In the genomic region with DNA sequence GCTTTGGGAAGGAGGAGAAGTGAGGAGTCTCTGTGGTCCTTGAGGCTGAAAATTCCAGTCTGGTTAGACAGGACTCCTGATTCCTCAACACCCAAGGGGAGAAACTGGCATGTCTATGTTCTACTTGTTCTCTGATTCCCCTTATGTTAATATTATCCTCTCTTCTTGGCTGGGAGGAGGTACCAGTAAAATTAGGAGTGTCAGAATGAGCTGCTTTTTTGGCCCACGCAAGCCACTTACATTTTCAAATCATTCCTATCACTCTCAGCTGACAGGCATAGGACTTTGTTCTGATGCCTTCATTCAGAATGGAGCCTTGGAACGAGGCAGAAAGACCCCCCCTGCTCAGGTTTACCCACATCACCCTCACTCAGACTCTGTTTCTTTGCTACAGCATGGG, we compare ENCODE assay signal across 18 cellular contexts.
DNase-seq lines count a peak whose midpoint lies in the region; ATAC-seq and TF ChIP-seq lines count a peak whose summit lies in the region.
"Had no signal": no experiment of that assay in that cellular context is flagged by ENCODE, and none has a peak within 500 bp of the region (broad histone marks: within the 10 kb centered on the region; RNA-seq: fewer than 3 reads in every experiment).

No MANE protein-coding gene starts in this region.

- 63 to 71% methylated on average over 2 of the region's 2 CpGs for WGBS in tibial nerve, 2 donors

- TF ChIP-seq CTCF in tibial nerve (IDR thresholded peaks at IDR 0.05), result no peak

- no peak overlapping the region for H3K4me3 ChIP-seq in tibial nerve
- H3K4me3 ChIP-seq: MG63, PC-9 had no signal

- no peaks in the 10 kb centered on the region for H3K36me3 ChIP-seq in tibial nerve
- H3K36me3 ChIP-seq: MG63 had no signal

- no peak for TF ChIP-seq EP300 in tibial nerve (IDR thresholded peaks at IDR 0.05)

- H3K27me3 ChIP-seq in tibial nerve, result no peaks in the 10 kb centered on the region
- H3K27me3 ChIP-seq: MG63 had no signal

- TF ChIP-seq POLR2A in tibial nerve (IDR thresholded peaks at IDR 0.05), result no peak

- intact Hi-C loops in activated CD4-positive, alpha-beta T cell treated with anti-CD3 and anti-CD28 coated beads, Interleukin-2, amount 10 ng/mL, durations not matched to agents 24 days and 14 days (cut with micrococcal nuclease), result loop anchor here (2.0 kb wide), 1 partner anchor 14 kb away; no protein-coding TSS in a partner anchor

- no peak for DNase-seq in activated CD4-positive, alpha-beta T cell treated with anti-CD3 and anti-CD28 coated beads, Interleukin-2, amount 10 ng/mL, durations not matched to agents 24 days and 14 days
- no peak for DNase-seq in activated CD4-positive, alpha-beta T cell treated with anti-CD3 and anti-CD28 coated beads, Interleukin-2, amount 50 U/mL, for 4 hours
- no peak for DNase-seq in stimulated activated naive CD8-positive, alpha-beta T cell treated with anti-CD3 and anti-CD28 coated beads, Interleukin-15, amount 100 ng/mL, for 72 hours
- DNase-seq in caudate nucleus (lab: John Stamatoyannopoulos, UW), result peak in 18 of 61 donors; percentile 6 to 63 (median 28)
- DNase-seq in NCI-H345 treated with DMSO at 0.1 percent for 48 hours (lab: John Stamatoyannopoulos, UW; ENCODE audit: unreplicated experiment), result no peak
- no peak for DNase-seq in GM19240 (ENCODE audit: insufficient read length, low spot score)
- DNase-seq in tibial nerve (ENCODE audit: low spot score in 2 of 2), result no peak
- DNase-seq: 8988T, DMS 273 treated with DMSO at 0.1 percent for 48 hours, GF-D8, GOT3, MG63, NCI-H1092, NCI-H2081 treated with DMSO at 0.1 percent for 48 hours, NCI-H524, PC-9 had no signal

- H3K9me3 ChIP-seq in tibial nerve, result no peaks in the 10 kb centered on the region
- H3K9me3 ChIP-seq: MG63 had no signal

- peak overlapping the region; percentile 47 for H3K27ac ChIP-seq in caudate nucleus (ENCODE audit: low read depth, low read length)
- no peak overlapping the region for H3K27ac ChIP-seq in tibial nerve
- H3K27ac ChIP-seq: KMS-11, PC-9 had no signal

- no peak overlapping the region for H3K4me3 Mint-ChIP-seq in activated CD4-positive, alpha-beta T cell treated with anti-CD3 and anti-CD28 coated beads, Interleukin-2, amount 10 ng/mL, durations not matched to agents 24 days and 14 days
- no peak overlapping the region for H3K4me3 Mint-ChIP-seq in stimulated activated naive CD8-positive, alpha-beta T cell treated with anti-CD3 and anti-CD28 coated beads, Interleukin-15, Interleukin-2, amounts not matched to agents 100 ng/mL and 50 ng/mL, for 24 hours
- peak overlapping the region in 1 of 2 donors; percentile 72 for H3K4me3 Mint-ChIP-seq in stimulated activated naive CD8-positive, alpha-beta T cell treated with anti-CD3 and anti-CD28 coated beads, Interleukin-15, amount 100 ng/mL, for 72 hours

- no peak for ATAC-seq in stimulated activated naive CD8-positive, alpha-beta T cell treated with anti-CD3 and anti-CD28 coated beads, Interleukin-15, amount 100 ng/mL, for 72 hours

- peak overlapping the region; percentile 73 for H3K27ac Mint-ChIP-seq in activated CD4-positive, alpha-beta T cell treated with anti-CD3 and anti-CD28 coated beads, Interleukin-2, amount 10 ng/mL, durations not matched to agents 24 days and 14 days
- H3K27ac Mint-ChIP-seq in stimulated activated naive CD8-positive, alpha-beta T cell treated with anti-CD3 and anti-CD28 coated beads, Interleukin-15, Interleukin-2, amounts not matched to agents 100 ng/mL and 50 ng/mL, for 24 hours, result peak overlapping the region; percentile 90
- peak overlapping the region in 1 of 2 donors; percentile 12 for H3K27ac Mint-ChIP-seq in stimulated activated naive CD8-positive, alpha-beta T cell treated with anti-CD3 and anti-CD28 coated beads, Interleukin-15, amount 100 ng/mL, for 72 hours

- peaks cover 85% of the 10 kb centered on the region for H3K4me1 Mint-ChIP-seq in activated CD4-positive, alpha-beta T cell treated with anti-CD3 and anti-CD28 coated beads, Interleukin-2, amount 10 ng/mL, durations not matched to agents 24 days and 14 days
- H3K4me1 Mint-ChIP-seq in stimulated activated naive CD8-positive, alpha-beta T cell treated with anti-CD3 and anti-CD28 coated beads, Interleukin-15, Interleukin-2, amounts not matched to agents 100 ng/mL and 50 ng/mL, for 24 hours (ENCODE audit: low read depth), result peaks cover 96% of the 10 kb centered on the region
- peaks cover 99% of the 10 kb centered on the region for H3K4me1 Mint-ChIP-seq in stimulated activated naive CD8-positive, alpha-beta T cell treated with anti-CD3 and anti-CD28 coated beads, Interleukin-15, amount 100 ng/mL, for 72 hours

- no peaks in the 10 kb centered on the region for H3K27me3 Mint-ChIP-seq in activated CD4-positive, alpha-beta T cell treated with anti-CD3 and anti-CD28 coated beads, Interleukin-2, amount 10 ng/mL, durations not matched to agents 24 days and 14 days
- H3K27me3 Mint-ChIP-seq in stimulated activated naive CD8-positive, alpha-beta T cell treated with anti-CD3 and anti-CD28 coated beads, Interleukin-15, Interleukin-2, amounts not matched to agents 100 ng/mL and 50 ng/mL, for 24 hours, result no peaks in the 10 kb centered on the region
- no peaks in the 10 kb centered on the region for H3K27me3 Mint-ChIP-seq in stimulated activated naive CD8-positive, alpha-beta T cell treated with anti-CD3 and anti-CD28 coated beads, Interleukin-15, amount 100 ng/mL, for 72 hours

- H3K9me3 Mint-ChIP-seq in activated CD4-positive, alpha-beta T cell treated with anti-CD3 and anti-CD28 coated beads, Interleukin-2, amount 10 ng/mL, durations not matched to agents 24 days and 14 days, result peaks cover 7% of the 10 kb centered on the region
- H3K9me3 Mint-ChIP-seq in stimulated activated naive CD8-positive, alpha-beta T cell treated with anti-CD3 and anti-CD28 coated beads, Interleukin-15, Interleukin-2, amounts not matched to agents 100 ng/mL and 50 ng/mL, for 24 hours, result peaks cover 8% of the 10 kb centered on the region
- H3K9me3 Mint-ChIP-seq in stimulated activated naive CD8-positive, alpha-beta T cell treated with anti-CD3 and anti-CD28 coated beads, Interleukin-15, amount 100 ng/mL, for 72 hours, result no peaks in the 10 kb centered on the region

- H3K4me1 ChIP-seq in tibial nerve, result no peaks in the 10 kb centered on the region

- H3K36me3 Mint-ChIP-seq in activated CD4-positive, alpha-beta T cell treated with anti-CD3 and anti-CD28 coated beads, Interleukin-2, amount 10 ng/mL, durations not matched to agents 24 days and 14 days (ENCODE audit: low read depth), result peaks cover 6% of the 10 kb centered on the region
- H3K36me3 Mint-ChIP-seq in stimulated activated naive CD8-positive, alpha-beta T cell treated with anti-CD3 and anti-CD28 coated beads, Interleukin-15, Interleukin-2, amounts not matched to agents 100 ng/mL and 50 ng/mL, for 24 hours (ENCODE audit: low read depth), result no peaks in the 10 kb centered on the region
